In genomic region chr16:16093625-16094332, GRCh38 we compare ENCODE assay signal across 18 cellular contexts.
DNase-seq lines count a peak whose midpoint lies in the region; TF ChIP-seq lines count a peak whose summit lies in the region.
"Had no signal": no experiment of that assay in that cellular context is flagged by ENCODE, and none has a peak within 500 bp of the region (broad histone marks: within the 10 kb centered on the region; RNA-seq: fewer than 3 reads in every experiment).

No MANE protein-coding gene starts in this region.

- no peak overlapping the region for H3K9ac ChIP-seq in muscle layer of colon (ENCODE audit: low read length)
- H3K9ac ChIP-seq: KMS-11 had no signal

- H3K36me3 Mint-ChIP-seq in glutamatergic neuron (ENCODE audit: unreplicated experiment), result no peaks in the 10 kb centered on the region

- no peak for TF ChIP-seq POLR2A in stomach (IDR thresholded peaks at IDR 0.05)

- TF ChIP-seq EP300 in stomach (IDR thresholded peaks at IDR 0.05), result peak; percentile 27

- H3K4me3 Mint-ChIP-seq in glutamatergic neuron (ENCODE audit: unreplicated experiment), result no peak overlapping the region
- H3K4me3 Mint-ChIP-seq: activated CD4-positive, alpha-beta memory T cell treated with anti-CD3 and anti-CD28 coated beads, Interleukin-2, amount 10 ng/mL, durations not matched to agents 7 days and 5 days; activated T-helper 1 cell treated with anti-CD3 and anti-CD28 coated beads, Interleukin-12 subunit alpha, Interleukin-12 subunit beta, Interleukin-2, Interleukin-4 antibody, amounts not matched to agents 30 ng/mL and 10 ng/mL and 1 ng/mL, durations not matched to agents 14 hours and 24 hours and 36 hours; nephron progenitor cell; stimulated activated memory B cell treated with anti-CD40 and anti-IgM and Interleukin-4, amounts not matched to agents 10 μg/mL and 1 μg/mL and 100 μg/mL, for 72 hours had no signal

- H3K4me1 ChIP-seq in ascending aorta (peaks cover 12 to 44% of the 10 kb centered on the region in 2 donors), muscle layer of colon (ENCODE audit: insufficient read depth, low read length) (peaks cover 50% of the 10 kb centered on the region), stomach (peaks cover 7 to 55% (median 39%) of the 10 kb centered on the region in 4 donors)

- H3K9me3 ChIP-seq in ascending aorta (no peaks in the 10 kb centered on the region), muscle layer of colon (ENCODE audit: low read length) (no peaks in the 10 kb centered on the region), stomach (no peaks in the 10 kb centered on the region)
- H3K9me3 ChIP-seq: upper lobe of right lung had no signal

- H3K9me3 Mint-ChIP-seq in glutamatergic neuron (ENCODE audit: unreplicated experiment), result peaks cover 2% of the 10 kb centered on the region
- H3K9me3 Mint-ChIP-seq: activated CD4-positive, alpha-beta memory T cell treated with anti-CD3 and anti-CD28 coated beads, Interleukin-2, amount 10 ng/mL, durations not matched to agents 7 days and 5 days; activated T-helper 1 cell treated with anti-CD3 and anti-CD28 coated beads, Interleukin-12 subunit alpha, Interleukin-12 subunit beta, Interleukin-2, Interleukin-4 antibody, amounts not matched to agents 30 ng/mL and 10 ng/mL and 1 ng/mL, durations not matched to agents 14 hours and 24 hours and 36 hours; nephron progenitor cell; stimulated activated memory B cell treated with anti-CD40 and anti-IgM and Interleukin-4, amounts not matched to agents 10 μg/mL and 1 μg/mL and 100 μg/mL, for 72 hours had no signal

- peaks cover 4% of the 10 kb centered on the region for H3K4me1 Mint-ChIP-seq in glutamatergic neuron (ENCODE audit: low read depth, unreplicated experiment)
- H3K4me1 Mint-ChIP-seq: activated CD4-positive, alpha-beta memory T cell treated with anti-CD3 and anti-CD28 coated beads, Interleukin-2, amount 10 ng/mL, durations not matched to agents 7 days and 5 days had no signal

- H3K4me3 ChIP-seq in H7 (ENCODE audit: insufficient read depth, low read depth, low read length) (no peak overlapping the region), ascending aorta (no peak overlapping the region), muscle layer of colon (ENCODE audit: low read depth in 1 of 2, low read length in 2 of 2) (no peak overlapping the region), stomach (no peak overlapping the region)
- H3K4me3 ChIP-seq: cardiac muscle cell, upper lobe of right lung had no signal

- intact Hi-C loops in ascending aorta (cut with DNase I) (no loop called here), stomach (cut with DNase I; ENCODE audit: low total_unique reads) (no loop called here)

- H3K27ac Mint-ChIP-seq in glutamatergic neuron (ENCODE audit: unreplicated experiment), result no peak overlapping the region
- H3K27ac Mint-ChIP-seq: activated CD4-positive, alpha-beta memory T cell treated with anti-CD3 and anti-CD28 coated beads, Interleukin-2, amount 10 ng/mL, durations not matched to agents 7 days and 5 days; activated T-helper 1 cell treated with anti-CD3 and anti-CD28 coated beads, Interleukin-12 subunit alpha, Interleukin-12 subunit beta, Interleukin-2, Interleukin-4 antibody, amounts not matched to agents 30 ng/mL and 10 ng/mL and 1 ng/mL, durations not matched to agents 14 hours and 24 hours and 36 hours; stimulated activated memory B cell treated with anti-CD40 and anti-IgM and Interleukin-4, amounts not matched to agents 10 μg/mL and 1 μg/mL and 100 μg/mL, for 72 hours had no signal

- WGBS in stomach, 5 donors, result 54 to 75% (median 67%) methylated on average over 11 of the region's 11 CpGs

- TF ChIP-seq CTCF in ascending aorta (IDR thresholded peaks at IDR 0.05) (no peak), stomach (IDR thresholded peaks at IDR 0.05) (no peak), glutamatergic neuron (IDR thresholded peaks at IDR 0.05; ENCODE audit: partially characterized antibody, unreplicated experiment) (no peak)

- peaks cover 16% of the 10 kb centered on the region for H3K36me3 ChIP-seq in H7 (replicated peaks; ENCODE audit: control insufficient read depth, insufficient read depth, low read length)
- peaks cover 30 to 50% of the 10 kb centered on the region in 2 donors for H3K36me3 ChIP-seq in ascending aorta
- peaks cover 35% of the 10 kb centered on the region for H3K36me3 ChIP-seq in muscle layer of colon (ENCODE audit: insufficient read depth, low read length)
- H3K36me3 ChIP-seq in stomach, result peaks cover 20 to 86% (median 68%) of the 10 kb centered on the region in 4 donors

- H3K27me3 Mint-ChIP-seq in glutamatergic neuron (ENCODE audit: unreplicated experiment), result peaks cover 3% of the 10 kb centered on the region
- H3K27me3 Mint-ChIP-seq: activated CD4-positive, alpha-beta memory T cell treated with anti-CD3 and anti-CD28 coated beads, Interleukin-2, amount 10 ng/mL, durations not matched to agents 7 days and 5 days; stimulated activated memory B cell treated with anti-CD40 and anti-IgM and Interleukin-4, amounts not matched to agents 10 μg/mL and 1 μg/mL and 100 μg/mL, for 72 hours had no signal

- H3K27ac ChIP-seq in ascending aorta (peak overlapping the region; percentile 26 to 65), muscle layer of colon (ENCODE audit: low read depth, low read length) (peak overlapping the region; percentile 54), stomach (peak overlapping the region in 4 of 5 donors; percentile 30 to 86 (median 68))
- H3K27ac ChIP-seq: cardiac muscle cell, KMS-11, upper lobe of right lung had no signal

- DNase-seq in H7 (peak; percentile 62), ascending aorta (ENCODE audit: low spot score in 2 of 2) (no peak), stomach (no peak), cerebellar cortex (ENCODE audit: low spot score) (no peak), hypothalamus (lab: John Stamatoyannopoulos, UW) (no peak), glutamatergic neuron (no peak)
- DNase-seq: activated CD4-positive, alpha-beta memory T cell treated with anti-CD3 and anti-CD28 coated beads, Interleukin-2, amount 10 ng/mL, durations not matched to agents 7 days and 5 days; HCEC 1CT; nephron progenitor cell; Right ventricle myocardium superior; stimulated activated CD4-positive, alpha-beta T cell treated with anti-CD3 and anti-CD28 coated beads, Interleukin-15, amount 100 ng/mL, for 24 hours; T-helper 1 cell; upper lobe of right lung had no signal

- H3K27me3 ChIP-seq in H7 (ENCODE audit: control insufficient read depth, insufficient read depth, low read length) (no peaks in the 10 kb centered on the region), ascending aorta (no peaks in the 10 kb centered on the region), muscle layer of colon (ENCODE audit: control insufficient read depth in 1 of 2, insufficient read depth in 2 of 2, low read length in 2 of 2) (no peaks in the 10 kb centered on the region), stomach (no peaks in the 10 kb centered on the region)
- H3K27me3 ChIP-seq: cardiac muscle cell, upper lobe of right lung had no signal
